Comparison of ENCODE assay signal across 25 cellular contexts in the genomic region with DNA sequence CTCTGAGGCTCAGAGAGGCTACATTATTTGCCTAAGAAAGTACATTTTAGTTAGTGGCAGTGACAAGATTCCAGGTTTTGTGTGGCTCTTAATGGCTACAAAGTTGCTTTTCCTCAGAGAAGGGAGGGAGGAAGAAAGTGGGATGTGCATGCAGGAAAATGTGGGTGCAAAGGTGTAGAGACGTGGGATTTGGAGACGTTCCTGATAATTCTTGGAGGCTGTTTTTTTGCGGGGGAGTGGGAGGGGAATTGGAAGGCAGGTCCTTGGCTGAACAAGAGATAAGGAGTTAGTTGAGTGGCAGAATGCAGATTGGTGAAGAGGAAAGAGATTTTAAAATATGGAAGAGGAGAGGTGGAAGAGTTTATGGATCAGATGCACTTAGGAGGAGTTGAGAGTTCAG.
"Had no signal": no experiment of that assay in that cellular context is flagged by ENCODE, and none has a peak within 500 bp of the region (broad histone marks: within the 10 kb centered on the region; RNA-seq: fewer than 3 reads in every experiment).

No MANE protein-coding gene starts in this region.

- DNase-seq: colonic mucosa; cortex of kidney; dermis blood vessel endothelial cell; dorsolateral prefrontal cortex; effector CD4-positive, alpha-beta T cell; effector CD8-positive, alpha-beta T cell; effector memory CD4-positive, alpha-beta T cell; effector memory CD8-positive, alpha-beta T cell; endodermal cell; erythroblast; esophagus squamous epithelium; foreskin fibroblast; foreskin keratinocyte; foreskin melanocyte; gastrocnemius medialis; glutamatergic neuron; head of caudate nucleus; heart left ventricle; heart right ventricle had no signal

- H3K27ac Mint-ChIP-seq: dendritic cell treated with granulocyte-macrophage colony-stimulating factor and Interleukin-4, amounts not matched to agents 40 ng/mL and 50 ng/mL, for 4 days; effector memory CD8-positive, alpha-beta T cell; endodermal cell had no signal

- H3K4me3 Mint-ChIP-seq: dendritic cell treated with granulocyte-macrophage colony-stimulating factor and Interleukin-4, amounts not matched to agents 40 ng/mL and 50 ng/mL, for 4 days; effector memory CD8-positive, alpha-beta T cell; endodermal cell had no signal

- H3K4me3 ChIP-seq: colonic mucosa, coronary artery, dorsolateral prefrontal cortex, esophagus muscularis mucosa, esophagus squamous epithelium, gastrocnemius medialis, gastroesophageal sphincter, heart left ventricle, heart right ventricle had no signal

- H3K4me1 ChIP-seq: colonic mucosa, esophagus muscularis mucosa, esophagus squamous epithelium, foreskin keratinocyte, gastrocnemius medialis, gastroesophageal sphincter, heart left ventricle, heart right ventricle had no signal

- H3K36me3 ChIP-seq: colonic mucosa, esophagus muscularis mucosa, esophagus squamous epithelium, gastrocnemius medialis, gastroesophageal sphincter, heart left ventricle, heart right ventricle had no signal

- H3K9me3 Mint-ChIP-seq: dendritic cell treated with granulocyte-macrophage colony-stimulating factor and Interleukin-4, amounts not matched to agents 40 ng/mL and 50 ng/mL, for 4 days; effector memory CD8-positive, alpha-beta T cell; endodermal cell had no signal

- H3K27ac ChIP-seq: colonic mucosa, coronary artery, dorsolateral prefrontal cortex, epithelial cell of prostate, esophagus muscularis mucosa, esophagus squamous epithelium, foreskin keratinocyte, gastrocnemius medialis, gastroesophageal sphincter, heart left ventricle, heart right ventricle had no signal

- H3K9me3 ChIP-seq: colonic mucosa, esophagus muscularis mucosa, esophagus squamous epithelium, gastrocnemius medialis, gastroesophageal sphincter, heart left ventricle, heart right ventricle had no signal

- ATAC-seq: effector memory CD8-positive, alpha-beta T cell; esophagus mucosa; foreskin keratinocyte; gastrocnemius medialis; gastroesophageal sphincter; heart left ventricle; heart right ventricle had no signal
